In the genomic region with DNA sequence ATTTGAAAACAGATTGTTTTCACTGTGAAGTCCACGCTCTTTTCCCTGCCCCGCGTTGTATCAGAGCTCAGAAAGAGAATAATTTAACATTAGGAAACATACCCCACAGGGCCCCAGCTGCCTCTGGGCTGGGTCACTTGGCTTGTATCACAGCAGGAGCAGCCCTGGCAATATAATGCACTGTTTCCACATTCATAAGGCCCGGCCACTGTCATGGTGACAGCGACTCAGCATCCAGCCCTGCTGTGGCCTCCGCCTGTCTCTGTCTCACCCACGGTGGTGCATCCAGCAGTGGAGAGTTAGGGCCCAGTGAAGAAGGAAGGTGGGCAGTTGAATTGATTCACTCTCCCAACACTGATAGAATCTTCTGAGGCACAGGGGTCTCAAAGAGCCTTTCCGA, we compare ENCODE assay signal across 22 cellular contexts.
"Had no signal": no experiment of that assay in that cellular context is flagged by ENCODE, and none has a peak within 500 bp of the region (broad histone marks: within the 10 kb centered on the region; RNA-seq: fewer than 3 reads in every experiment).

No MANE protein-coding gene starts in this region.

- H3K36me3 Mint-ChIP-seq: natural killer cell treated with Interleukin-12 subunit alpha and Interleukin-12 subunit beta and Interleukin-15 and Interleukin-18, amount 100 ng/mL, for 72 hours; neural progenitor cell had no signal

- H3K36me3 ChIP-seq: heart left ventricle, neural progenitor cell, right lobe of liver, stomach, thoracic aorta, transverse colon had no signal

- DNase-seq: cortex of kidney; dorsolateral prefrontal cortex; effector CD8-positive, alpha-beta T cell; heart left ventricle; hippocampal formation; left colon; left ventricle myocardium superior; mesenchymal stem cell; midbrain; psoas muscle; retina; right lobe of liver; stimulated activated CD4-positive, alpha-beta T cell treated with anti-CD3 and anti-CD28 coated beads, Interleukin-2, amount 100 ng/mL, for 24 hours; stimulated activated naive CD4-positive, alpha-beta T cell; stomach; substantia nigra; transverse colon had no signal

- H3K4me1 ChIP-seq: neural progenitor cell, psoas muscle, right lobe of liver, stomach, transverse colon had no signal

- H3K9me3 ChIP-seq: psoas muscle, right lobe of liver, transverse colon had no signal

- H3K4me2 ChIP-seq: neural progenitor cell had no signal

- H3K9ac ChIP-seq: neural progenitor cell had no signal

- H3K27ac Mint-ChIP-seq: natural killer cell treated with Interleukin-12 subunit alpha and Interleukin-12 subunit beta and Interleukin-15 and Interleukin-18, amount 100 ng/mL, for 72 hours; neural progenitor cell had no signal

- H3K27me3 ChIP-seq: dorsolateral prefrontal cortex, heart left ventricle, neural progenitor cell, right lobe of liver, transverse colon had no signal

- H3K4me3 ChIP-seq: dorsolateral prefrontal cortex, heart left ventricle, lung, neural progenitor cell, psoas muscle, right lobe of liver, stomach, thoracic aorta, transverse colon had no signal

- H2AFZ ChIP-seq: neural progenitor cell had no signal

- H3K27ac ChIP-seq: dorsolateral prefrontal cortex, heart left ventricle, neural progenitor cell, psoas muscle, right lobe of liver, stomach, thoracic aorta, transverse colon had no signal

- FAIRE-seq: frontal cortex had no signal

- H3K9me3 Mint-ChIP-seq: natural killer cell treated with Interleukin-12 subunit alpha and Interleukin-12 subunit beta and Interleukin-15 and Interleukin-18, amount 100 ng/mL, for 72 hours; neural progenitor cell had no signal

- ATAC-seq: heart left ventricle; left colon; left ventricle myocardium superior; natural killer cell treated with Interleukin-12 subunit alpha and Interleukin-12 subunit beta and Interleukin-15 and Interleukin-18, amount 100 ng/mL, for 72 hours; psoas muscle; right lobe of liver had no signal

- H3K4me3 Mint-ChIP-seq: natural killer cell treated with Interleukin-12 subunit alpha and Interleukin-12 subunit beta and Interleukin-15 and Interleukin-18, amount 100 ng/mL, for 72 hours; neural progenitor cell had no signal
